15 cellular contexts compared by ENCODE assay signal in the genomic region with DNA sequence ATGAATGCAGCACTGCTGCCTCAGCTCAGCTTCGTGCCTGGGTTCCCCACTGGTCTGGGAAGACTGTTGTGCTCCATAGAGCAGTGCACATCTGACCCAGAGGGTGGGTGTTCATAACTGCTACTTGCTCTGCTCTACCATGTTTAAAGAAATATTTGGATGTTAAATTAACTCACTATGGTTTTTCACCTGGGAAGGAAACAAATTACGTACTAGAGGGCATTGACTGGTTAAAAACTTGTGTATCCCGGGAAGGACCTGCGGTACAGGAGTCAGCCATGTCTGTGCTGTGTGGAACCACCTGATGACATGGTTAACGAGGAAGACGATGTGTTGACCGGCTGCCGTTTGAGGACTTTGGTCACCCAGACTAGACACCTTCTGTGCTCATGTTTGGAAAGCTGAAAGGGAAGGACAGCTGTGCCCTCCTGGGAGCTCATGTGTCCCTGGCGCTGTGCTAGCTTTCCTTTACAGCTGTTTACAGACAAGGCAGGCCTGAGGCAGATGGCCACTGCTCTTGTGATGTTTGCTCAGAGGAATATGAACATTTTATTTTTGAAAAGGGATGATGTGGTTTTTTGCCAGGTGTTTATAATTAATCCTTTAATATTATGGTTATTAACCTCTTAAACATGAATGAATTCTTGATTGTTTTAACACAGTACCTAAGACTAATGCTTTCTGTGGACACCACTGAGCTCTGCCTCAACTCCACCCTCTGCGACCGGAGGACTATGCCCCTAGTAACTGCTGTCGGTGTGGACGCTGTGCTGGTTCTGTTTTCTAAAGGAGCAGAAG. TPM values are rescaled to one million over a fixed set of nuclear protein-coding genes. Genes with fewer than 3 reads are reported as not detected.
DNase-seq lines count a peak whose midpoint lies in the region; ATAC-seq and TF ChIP-seq lines count a peak whose summit lies in the region.
"Had no signal": no experiment of that assay in that cellular context is flagged by ENCODE, and none has a peak within 500 bp of the region (broad histone marks: within the 10 kb centered on the region; RNA-seq: fewer than 3 reads in every experiment).

No MANE protein-coding gene starts in this region.

- BruUV-seq in Calu3 (replicated peaks; lab: Mats Ljungman, UMichigan) = no TSS peak

- H3K27me3 ChIP-seq in colonic mucosa = no peaks in the 10 kb centered on the region
- H3K27me3 ChIP-seq: pancreas had no signal

- H3K4me1 ChIP-seq in colonic mucosa = peaks cover 21% of the 10 kb centered on the region

- CTCF ChIA-PET in Calu3 (lab: Charles Lee) = interaction anchor here (0.7 to 3.4 kb wide), 6 partner anchors 9 to 150 kb away, joined by 3 to 26 read pairs (median 10); a partner anchor contains a TSS
- CTCF ChIA-PET in activated CD4-positive, alpha-beta memory T cell treated with anti-CD3 and anti-CD28 coated beads for 36 hours (lab: Charles Lee) = interaction anchor here (1.1 to 1.7 kb wide), 4 partner anchors 9 to 210 kb away, joined by 3 to 5 read pairs (median 3); a partner anchor contains a TSS

- POLR2A ChIA-PET in activated CD4-positive, alpha-beta memory T cell treated with anti-CD3 and anti-CD28 coated beads for 36 hours (lab: Charles Lee) = no interaction called here

- no peaks in the 10 kb centered on the region for H3K9me3 Mint-ChIP-seq in Calu3 (ENCODE audit: low read depth, unreplicated experiment)
- H3K9me3 Mint-ChIP-seq in osteocyte (ENCODE audit: unreplicated experiment) = no peaks in the 10 kb centered on the region
- H3K9me3 Mint-ChIP-seq in activated CD4-positive, alpha-beta memory T cell treated with anti-CD3 and anti-CD28 coated beads for 36 hours = no peaks in the 10 kb centered on the region
- H3K9me3 Mint-ChIP-seq: memory B cell had no signal

- peak overlapping the region; percentile 71 for H3K27ac Mint-ChIP-seq in Calu3 (ENCODE audit: unreplicated experiment)
- H3K27ac Mint-ChIP-seq in osteocyte (ENCODE audit: unreplicated experiment) = peak overlapping the region; percentile 5
- no peak overlapping the region for H3K27ac Mint-ChIP-seq in activated CD4-positive, alpha-beta memory T cell treated with anti-CD3 and anti-CD28 coated beads for 36 hours
- H3K27ac Mint-ChIP-seq: activated CD8-positive, alpha-beta T cell treated with anti-CD3 and anti-CD28 coated beads, Interleukin-2, amount 10 ng/mL, durations not matched to agents 7 days and 5 days; memory B cell had no signal

- no peak for TF ChIP-seq CTCF in Calu3 (IDR thresholded peaks at IDR 0.05; ENCODE audit: unreplicated experiment)
- no peak for TF ChIP-seq CTCF in colonic mucosa (IDR thresholded peaks at IDR 0.05)
- no peak for TF ChIP-seq CTCF in osteocyte (IDR thresholded peaks at IDR 0.05)

- no peaks in the 10 kb centered on the region for H3K36me3 ChIP-seq in colonic mucosa

- intact Hi-C loops in Calu3 (cut with micrococcal nuclease; ENCODE audit: unreplicated experiment) (loop anchor here (5.0 kb wide), 1 partner anchor 35 kb away; a partner anchor contains a TSS), colonic mucosa (cut with DNase I) (loop anchor here (5.0 kb wide), 1 partner anchor 35 kb away; a partner anchor contains a TSS)
- intact Hi-C loops in activated CD4-positive, alpha-beta memory T cell treated with anti-CD3 and anti-CD28 coated beads for 36 hours (cut with micrococcal nuclease) = no loop called here

- H3K36me3 Mint-ChIP-seq in Calu3 (ENCODE audit: insufficient read depth, unreplicated experiment) (peaks cover 73% of the 10 kb centered on the region), osteocyte (ENCODE audit: unreplicated experiment) (peaks cover 27% of the 10 kb centered on the region)
- peaks cover 39% of the 10 kb centered on the region for H3K36me3 Mint-ChIP-seq in activated CD4-positive, alpha-beta memory T cell treated with anti-CD3 and anti-CD28 coated beads for 36 hours

- H3K27me3 Mint-ChIP-seq in Calu3 (ENCODE audit: unreplicated experiment) = no peaks in the 10 kb centered on the region
- no peaks in the 10 kb centered on the region for H3K27me3 Mint-ChIP-seq in osteocyte (ENCODE audit: unreplicated experiment)
- H3K27me3 Mint-ChIP-seq in activated CD4-positive, alpha-beta memory T cell treated with anti-CD3 and anti-CD28 coated beads for 36 hours = peaks cover 10% of the 10 kb centered on the region
- H3K27me3 Mint-ChIP-seq: memory B cell had no signal

- H3K4me3 Mint-ChIP-seq in Calu3 (ENCODE audit: low read depth, unreplicated experiment) = peak overlapping the region; percentile 38
- H3K4me3 Mint-ChIP-seq in osteocyte (ENCODE audit: unreplicated experiment) = no peak overlapping the region
- no peak overlapping the region for H3K4me3 Mint-ChIP-seq in activated CD4-positive, alpha-beta memory T cell treated with anti-CD3 and anti-CD28 coated beads for 36 hours
- H3K4me3 Mint-ChIP-seq: activated CD8-positive, alpha-beta T cell treated with anti-CD3 and anti-CD28 coated beads, Interleukin-2, amount 10 ng/mL, durations not matched to agents 7 days and 5 days; memory B cell had no signal

- no peaks in the 10 kb centered on the region for H3K9me3 ChIP-seq in colonic mucosa
- H3K9me3 ChIP-seq: pancreas had no signal

- H3K9ac ChIP-seq in colonic mucosa (ENCODE audit: low read depth in 2 of 2, low read length in 2 of 2) = peak overlapping the region; percentile 33 to 73

- peaks cover 55% of the 10 kb centered on the region for H3K4me1 Mint-ChIP-seq in Calu3 (ENCODE audit: low read depth, unreplicated experiment)
- H3K4me1 Mint-ChIP-seq in osteocyte (ENCODE audit: unreplicated experiment) = peaks cover 12% of the 10 kb centered on the region
- peaks cover 23% of the 10 kb centered on the region for H3K4me1 Mint-ChIP-seq in activated CD4-positive, alpha-beta memory T cell treated with anti-CD3 and anti-CD28 coated beads for 36 hours (ENCODE audit: low read depth)

- ATAC-seq in HG03342 (IDR thresholded peaks at IDR 0.05; ENCODE audit: unreplicated experiment) (no peak), GM21390 (IDR thresholded peaks at IDR 0.05; ENCODE audit: unreplicated experiment) (no peak)
- ATAC-seq: activated CD8-positive, alpha-beta T cell treated with anti-CD3 and anti-CD28 coated beads, Interleukin-2, amount 10 ng/mL, durations not matched to agents 7 days and 5 days had no signal

- H3K27ac ChIP-seq in colonic mucosa = peak overlapping the region; percentile 78

- H3K4me3 ChIP-seq in colonic mucosa = no peak overlapping the region
- H3K4me3 ChIP-seq: pancreas had no signal

- DNase-seq in Calu3 = no peak
- DNase-seq in NCI-H2029 treated with DMSO at 0.1 percent for 48 hours (lab: John Stamatoyannopoulos, UW) = peak; percentile 12
- peak; percentile 89 for DNase-seq in colonic mucosa
- DNase-seq in osteocyte (ENCODE audit: extremely low spot score, unreplicated experiment) = no peak
- DNase-seq in activated CD4-positive, alpha-beta memory T cell treated with anti-CD3 and anti-CD28 coated beads for 36 hours = no peak
- DNase-seq in HPDE6-E6E7 (ENCODE audit: extremely low spot score) = no peak
- DNase-seq: activated CD8-positive, alpha-beta T cell treated with anti-CD3 and anti-CD28 coated beads, Interleukin-2, amount 10 ng/mL, durations not matched to agents 7 days and 5 days; AML-193; dermis blood vessel endothelial cell; NCI-H446 treated with DMSO at 0.1 percent for 48 hours; pancreas; stimulated activated CD4-positive, alpha-beta T cell treated with anti-CD3 and anti-CD28 coated beads, Interleukin-1b, Interleukin-23, amount 100 ng/mL, for 48 hours had no signal

RNA-seq across cellular contexts. Expression of a gene that starts 14.3 kb away (rescaled TPM):
- total RNA-seq in Calu3 (2022) = 3.1 and 4.2 TPM in 2 replicates
- 100 to 1,000 TPM in 1 of 2 donors, 10 to 100 TPM in 1; 76.9 to 156 TPM for total RNA-seq in colonic mucosa
- total RNA-seq in osteocyte = 0.65 and 0.99 TPM in 2 replicates
- total RNA-seq in activated CD4-positive, alpha-beta memory T cell treated with anti-CD3 and anti-CD28 coated beads for 36 hours = not detected

RNA-seq across cellular contexts. Expression of a gene that starts 29.4 kb away (rescaled TPM):
- total RNA-seq in Calu3 (2022) = 49.3 and 55.4 TPM in 2 replicates
- 10 to 100 TPM; 31.6 to 61.7 TPM for total RNA-seq in colonic mucosa
- 89.4 and 91.5 TPM in 2 replicates for total RNA-seq in osteocyte
- 10 to 100 TPM; 39.3 to 43.4 TPM for total RNA-seq in activated CD4-positive, alpha-beta memory T cell treated with anti-CD3 and anti-CD28 coated beads for 36 hours

RNA-seq across cellular contexts. Expression of a gene that starts 35.5 kb away (rescaled TPM):
- total RNA-seq in Calu3 (2022) = 68.0 and 69.9 TPM in 2 replicates
- total RNA-seq in colonic mucosa = 10 to 100 TPM; 63.6 to 82.5 TPM
- total RNA-seq in osteocyte = 56.0 and 58.8 TPM in 2 replicates
- total RNA-seq in activated CD4-positive, alpha-beta memory T cell treated with anti-CD3 and anti-CD28 coated beads for 36 hours = 10 to 100 TPM; 65.1 to 65.7 TPM

RNA-seq across cellular contexts. Expression of a gene that starts 49.2 kb away (rescaled TPM):
- total RNA-seq in Calu3 (2022) = 24.5 and 25.3 TPM in 2 replicates
- total RNA-seq in colonic mucosa = 10 to 100 TPM; 12.9 to 23.3 TPM
- total RNA-seq in osteocyte = 24.8 and 27.0 TPM in 2 replicates
- 10 to 100 TPM; 22.1 to 26.8 TPM for total RNA-seq in activated CD4-positive, alpha-beta memory T cell treated with anti-CD3 and anti-CD28 coated beads for 36 hours

Comparison
In these comparisons a context has a peak if more than half of its experiments do, and no peak if none do; other contexts are left out.
1. DNase-seq: peak in NCI-H2029 treated with DMSO at 0.1 percent for 48 hours (single experiment) and colonic mucosa (single experiment); none in Calu3 (single experiment), osteocyte (single experiment), activated CD4-positive, alpha-beta memory T cell treated with anti-CD3 and anti-CD28 coated beads for 36 hours (single experiment) and HPDE6-E6E7 (single experiment).
2. RNA of a gene that starts 14.3 kb away (total RNA-seq): 76.9 to 156 TPM in colonic mucosa; 3.1 to 4.2 TPM in Calu3, 0.65 to 0.99 TPM in osteocyte and not detected in activated CD4-positive, alpha-beta memory T cell treated with anti-CD3 and anti-CD28 coated beads for 36 hours; every median in the first group is over 10 times any median in the second.